ENCODE assay signal across 8 cellular contexts in the genomic region with DNA sequence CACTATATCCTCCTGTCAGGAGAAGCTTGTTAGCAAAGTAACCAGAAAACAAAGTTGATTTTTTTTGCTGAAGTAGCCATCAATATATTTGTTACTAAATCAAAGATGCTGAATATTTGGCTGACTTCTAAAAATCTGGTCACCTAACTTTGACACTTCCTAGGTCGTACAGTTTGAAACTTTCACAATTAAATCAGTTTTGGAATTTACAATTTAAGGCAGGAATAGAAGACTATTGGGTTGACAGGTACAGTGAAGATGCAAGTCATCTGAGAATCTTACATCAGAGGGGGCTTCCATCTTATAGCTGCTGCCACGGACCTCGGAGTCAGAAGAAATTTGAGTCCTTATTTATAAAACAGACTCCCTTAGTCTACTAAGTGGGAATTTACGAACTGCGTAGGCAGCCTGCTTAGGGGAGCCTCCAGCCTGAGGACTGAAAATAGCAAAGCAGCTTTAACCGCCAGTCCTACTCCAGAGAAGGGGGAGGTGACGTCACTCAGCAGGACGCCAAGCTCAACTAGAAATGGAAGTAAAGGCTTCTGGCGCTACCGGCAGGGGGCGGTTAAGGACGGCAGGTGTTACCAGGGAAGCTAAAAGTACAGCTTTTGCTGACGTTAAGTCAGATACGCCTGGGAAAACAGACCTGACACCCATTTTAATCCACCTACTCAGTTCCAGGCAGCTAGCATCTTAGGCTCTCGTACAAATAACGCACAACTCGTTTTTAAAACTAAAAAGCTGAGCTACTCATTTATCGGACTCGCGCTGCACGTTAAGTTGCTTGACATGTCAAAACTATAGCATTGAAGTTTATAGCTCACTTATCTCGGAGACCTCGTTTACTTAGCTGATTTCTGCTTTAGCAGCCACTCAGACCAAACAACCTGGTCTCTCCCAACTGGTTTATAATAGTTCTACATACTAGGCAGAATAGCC.
DNase-seq lines count a peak whose midpoint lies in the region; ATAC-seq and TF ChIP-seq lines count a peak whose summit lies in the region.

No MANE protein-coding gene starts in this region.

- H3K36me3 ChIP-seq in prostate gland = no peaks in the 10 kb centered on the region
- H3K36me3 ChIP-seq in aorta (ENCODE audit: control insufficient read depth in 1 of 2, insufficient read depth in 2 of 2, low read length in 1 of 2) = no peaks in the 10 kb centered on the region

- no peaks in the 10 kb centered on the region for H3K4me1 ChIP-seq in prostate gland (replicated peaks)
- H3K4me1 ChIP-seq in aorta (ENCODE audit: control insufficient read depth in 1 of 2, insufficient read depth in 2 of 2, low read length in 2 of 2) = no peaks in the 10 kb centered on the region

- H3K9me3 ChIP-seq in prostate gland (no peaks in the 10 kb centered on the region), aorta (ENCODE audit: control insufficient read depth, low read length) (no peaks in the 10 kb centered on the region)

- intact Hi-C loops in left ventricle myocardium superior (cut with micrococcal nuclease) = no loop called here
- intact Hi-C loops in prostate gland (cut with DNase I) = loop anchor here (5.0 kb wide), 1 partner anchor 171 kb away; a partner anchor contains a TSS
- intact Hi-C loops in aorta (cut with DNase I) = no loop called here

- H3K4me3 ChIP-seq in prostate gland = peak overlapping the region; percentile 55 to 67
- H3K4me3 ChIP-seq in aorta (ENCODE audit: low read length in 2 of 2) = peak overlapping the region; percentile 29 to 98

- no peaks in the 10 kb centered on the region for H3K27me3 ChIP-seq in prostate gland (replicated peaks; ENCODE audit: insufficient read depth)
- H3K27me3 ChIP-seq in aorta (ENCODE audit: control insufficient read depth in 1 of 2, insufficient read depth in 2 of 2, low read length in 1 of 2) = peaks cover 0 to 4% of the 10 kb centered on the region in 2 donors

- TF ChIP-seq POLR2A in prostate gland (IDR thresholded peaks at IDR 0.05) = peak; percentile 34

- ATAC-seq in HG02763 (IDR thresholded peaks at IDR 0.05; ENCODE audit: unreplicated experiment) (peak; percentile 39), left ventricle myocardium superior (peak; percentile 76), aorta (ENCODE audit: low FRiP score) (peak; percentile 90)

- H3K27ac ChIP-seq in adipose tissue (ENCODE audit: low read depth, low read length) (peak overlapping the region; percentile 76), prostate gland (peak overlapping the region; percentile 88 to 91), aorta (ENCODE audit: low read depth in 1 of 2, low read length in 2 of 2) (peak overlapping the region; percentile 37 to 98)

- DNase-seq in NCI-H1436 (lab: John Stamatoyannopoulos, UW) = peak; percentile 93
- peak; percentile 95 for DNase-seq in SW480 (ENCODE audit: low spot score)
- DNase-seq in left ventricle myocardium superior = peak; percentile 95
- DNase-seq in prostate gland (ENCODE audit: low spot score) = peak; percentile 94
- DNase-seq in aorta = peak; percentile 97 to 98

- WGBS in adipose tissue, 3 donors = 1% methylated on average over 23 of the region's 23 CpGs
- under 1% methylated on average over 23 of the region's 23 CpGs for WGBS in prostate gland
- WGBS in aorta, 2 donors = 0% methylated on average over 23 of the region's 23 CpGs

- peak; percentile 62 for TF ChIP-seq CTCF in GM12801 (IDR thresholded peaks at IDR 0.05; ENCODE audit: extremely low read depth, insufficient read length)
- TF ChIP-seq CTCF in prostate gland (IDR thresholded peaks at IDR 0.05) = peak; percentile 82 to 97 (median 90)

Comparison
In these comparisons a context has a peak if more than half of its experiments do, and no peak if none do; other contexts are left out.
1. Peak in every context shown above with its lines: DNase-seq, ATAC-seq, H3K4me3 ChIP-seq and H3K27ac ChIP-seq.
2. ATAC-seq: peak in every context shown above with its lines; median percentile 90 in aorta; 76 in left ventricle myocardium superior; 39 in HG02763.